In genomic region chr14:33957993-33958392, GRCh38 we compare ENCODE assay signal across 9 cellular contexts.
"Had no signal": no experiment of that assay in that cellular context is flagged by ENCODE, and none has a peak within 500 bp of the region (broad histone marks: within the 10 kb centered on the region; RNA-seq: fewer than 3 reads in every experiment).

No MANE protein-coding gene starts in this region.

- H3K36me3 ChIP-seq: HAP-1 had no signal

- H3K9me3 ChIP-seq: HAP-1 had no signal

- H3K4me2 ChIP-seq: KMS-11 had no signal

- DNase-seq: GM23248, GOT3, H7, HFFc6, KBM-7 had no signal

- H3K27ac ChIP-seq: GM23248, KMS-11 had no signal

- H3K9ac ChIP-seq: GM23248, KMS-11 had no signal

- FAIRE-seq: HTR-8/SVneo had no signal

- H3K4me1 ChIP-seq: HAP-1 had no signal

- ATAC-seq: HCT116 had no signal

- H2AFZ ChIP-seq: GM23248 had no signal

- H3K4me3 ChIP-seq: GM23248, HAP-1 had no signal
